Comparison of ENCODE assay signal across 7 cellular contexts in the genomic region with DNA sequence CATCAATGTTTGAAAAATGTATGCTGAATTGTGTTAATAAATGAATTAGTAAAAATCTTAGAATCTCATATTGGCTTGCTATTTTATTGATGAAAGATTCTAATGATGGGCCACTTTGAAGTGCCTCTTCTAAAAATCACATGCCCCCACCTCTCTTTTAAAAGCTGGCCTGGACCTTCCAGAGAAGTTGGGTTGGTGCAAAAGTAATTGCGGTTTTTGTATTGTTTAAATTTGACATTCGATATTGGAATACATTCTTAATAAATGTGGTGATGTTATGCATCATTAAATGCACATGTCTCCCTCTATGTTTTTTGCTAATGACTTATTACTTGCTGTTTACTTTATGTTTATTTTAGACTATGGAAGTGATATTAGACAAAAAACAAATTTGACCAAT.
"Had no signal": no experiment of that assay in that cellular context is flagged by ENCODE, and none has a peak within 500 bp of the region (broad histone marks: within the 10 kb centered on the region; RNA-seq: fewer than 3 reads in every experiment).

No MANE protein-coding gene starts in this region.

- H3K27ac ChIP-seq: HL-60, KMS-11 had no signal

- H3K4me3 ChIP-seq: K562 had no signal

- DNase-seq: IMR-90, KBM-7, KG1 had no signal

- FAIRE-seq: HTR-8/SVneo, K562 had no signal

- H3K9ac ChIP-seq: KMS-11 had no signal

- ATAC-seq: K562 had no signal

- H3K4me2 ChIP-seq: KMS-11 had no signal
